In the genomic region with DNA sequence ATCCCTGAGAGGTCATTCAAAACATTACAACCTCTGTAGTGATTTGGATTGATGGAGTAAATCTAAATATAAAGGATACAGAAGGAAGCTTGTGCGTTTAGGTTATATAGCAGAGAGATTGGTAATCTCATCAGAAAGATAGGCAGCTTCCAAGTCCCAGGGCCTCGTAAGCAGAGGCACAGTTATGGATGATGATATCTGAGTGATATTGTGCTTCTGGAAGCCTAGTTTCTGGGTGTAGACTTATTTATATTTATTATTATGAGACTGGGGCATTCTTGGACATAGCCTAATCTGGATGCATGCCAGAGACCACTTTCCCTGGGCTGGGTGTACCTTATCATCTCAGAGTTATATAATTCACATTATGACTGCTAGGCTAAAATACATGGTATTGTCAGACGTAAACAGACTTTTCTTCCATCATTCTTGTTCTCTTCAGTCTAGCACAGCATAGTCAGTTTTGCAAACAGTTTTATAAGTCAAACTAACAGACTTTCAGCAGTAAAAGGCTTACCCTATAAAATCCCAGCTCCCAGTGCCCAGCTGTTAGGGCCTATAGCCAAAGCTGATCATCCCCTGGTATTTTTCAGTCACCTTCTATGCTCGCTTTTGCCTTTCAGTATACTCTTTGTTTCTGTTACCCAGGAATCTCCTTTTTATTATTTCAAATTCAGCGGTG, we compare ENCODE assay signal across 29 cellular contexts. TPM values are rescaled to one million over a fixed set of nuclear protein-coding genes. Genes with fewer than 3 reads are reported as not detected.
DNase-seq lines count a peak whose midpoint lies in the region; ATAC-seq and TF ChIP-seq lines count a peak whose summit lies in the region.
"Had no signal": no experiment of that assay in that cellular context is flagged by ENCODE, and none has a peak within 500 bp of the region (broad histone marks: within the 10 kb centered on the region; RNA-seq: fewer than 3 reads in every experiment).

No MANE protein-coding gene starts in this region.

- H3K27ac Mint-ChIP-seq in T-helper 1 cell treated with Interleukin-12 subunit alpha and Interleukin-12 subunit beta and Interleukin-4 antibody, amounts not matched to agents 30 μg/mL and 1 μg/mL, for 36 hours, result peak overlapping the region; percentile 31

- intact Hi-C loops in left ventricle myocardium inferior (cut with micrococcal nuclease), result no loop called here
- intact Hi-C loops in heart right ventricle (cut with DNase I), result no loop called here

- peak overlapping the region; percentile 33 for H3K27ac ChIP-seq in left ventricle myocardium inferior (replicated peaks)
- H3K27ac ChIP-seq in heart right ventricle, result peak overlapping the region in 1 of 10 donors; percentile 3
- H3K27ac ChIP-seq: 22Rv1, stomach, tibial nerve had no signal

- peaks cover 10% of the 10 kb centered on the region for H3K9me3 Mint-ChIP-seq in T-helper 1 cell treated with Interleukin-12 subunit alpha and Interleukin-12 subunit beta and Interleukin-4 antibody, amounts not matched to agents 30 μg/mL and 1 μg/mL, for 36 hours

- peaks cover 37% of the 10 kb centered on the region for H3K36me3 Mint-ChIP-seq in T-helper 1 cell treated with Interleukin-12 subunit alpha and Interleukin-12 subunit beta and Interleukin-4 antibody, amounts not matched to agents 30 μg/mL and 1 μg/mL, for 36 hours (ENCODE audit: low read depth)

- no peaks in the 10 kb centered on the region for H3K27me3 Mint-ChIP-seq in T-helper 1 cell treated with Interleukin-12 subunit alpha and Interleukin-12 subunit beta and Interleukin-4 antibody, amounts not matched to agents 30 μg/mL and 1 μg/mL, for 36 hours (ENCODE audit: low read depth)
- H3K27me3 Mint-ChIP-seq: CD8-positive, alpha-beta memory T cell; naive B cell had no signal

- H3K4me3 ChIP-seq in left ventricle myocardium inferior (peak overlapping the region; percentile 29), heart right ventricle (no peak overlapping the region), endocrine pancreas (ENCODE audit: control insufficient read depth, insufficient read depth, low read length) (peak overlapping the region; percentile 62), skeletal muscle satellite cell (ENCODE audit: low read length) (no peak overlapping the region)
- H3K4me3 ChIP-seq: lung, tibial nerve had no signal

- peak overlapping the region; percentile 44 for H3K4me3 Mint-ChIP-seq in T-helper 1 cell treated with Interleukin-12 subunit alpha and Interleukin-12 subunit beta and Interleukin-4 antibody, amounts not matched to agents 30 μg/mL and 1 μg/mL, for 36 hours
- H3K4me3 Mint-ChIP-seq: CD8-positive, alpha-beta memory T cell; naive B cell had no signal

- H3K27me3 ChIP-seq in left ventricle myocardium inferior (ENCODE audit: low read depth), result no peaks in the 10 kb centered on the region
- H3K27me3 ChIP-seq in heart right ventricle, result no peaks in the 10 kb centered on the region
- no peaks in the 10 kb centered on the region for H3K27me3 ChIP-seq in endocrine pancreas (ENCODE audit: control insufficient read depth, insufficient read depth, low read length)
- no peaks in the 10 kb centered on the region for H3K27me3 ChIP-seq in skeletal muscle satellite cell (ENCODE audit: control insufficient read depth, insufficient read depth, low read length)
- H3K27me3 ChIP-seq: stomach, tibial nerve had no signal

- no peak for TF ChIP-seq CTCF in left ventricle myocardium inferior (IDR thresholded peaks at IDR 0.05; ENCODE audit: borderline replicate concordance)
- TF ChIP-seq CTCF in heart right ventricle (IDR thresholded peaks at IDR 0.05), result no peak

- H3K9me3 ChIP-seq in left ventricle myocardium inferior (replicated peaks) (no peaks in the 10 kb centered on the region), heart right ventricle (peaks cover 0 to 7% (median 0%) of the 10 kb centered on the region in 11 donors), endocrine pancreas (ENCODE audit: control insufficient read depth, low read length) (no peaks in the 10 kb centered on the region), skeletal muscle satellite cell (replicated peaks; ENCODE audit: low read length) (no peaks in the 10 kb centered on the region)
- H3K9me3 ChIP-seq: stomach, tibial nerve had no signal

- H3K4me1 ChIP-seq in left ventricle myocardium inferior (peaks cover 20% of the 10 kb centered on the region), heart right ventricle (peaks cover 0 to 20% (median 9%) of the 10 kb centered on the region in 9 donors), endocrine pancreas (ENCODE audit: control insufficient read depth, insufficient read depth, low read length) (peaks cover 10% of the 10 kb centered on the region), skeletal muscle satellite cell (ENCODE audit: control insufficient read depth, insufficient read depth, low read length) (peaks cover 12% of the 10 kb centered on the region)

- 68% methylated on average over 5 of the region's 5 CpGs for WGBS in heart right ventricle, 2 donors

- H3K9ac ChIP-seq in endocrine pancreas (ENCODE audit: control insufficient read depth, insufficient read depth, low read length) (no peak overlapping the region), skeletal muscle satellite cell (ENCODE audit: low read depth, low read length) (no peak overlapping the region)

- no peak for ATAC-seq in heart right ventricle
- ATAC-seq: activated CD4-positive, CD25-positive, alpha-beta regulatory T cell treated with anti-CD3 and anti-CD28 coated beads, Interleukin-2, amount 50 U/mL, for 24 hours had no signal

- DNase-seq in T-helper 1 cell (no peak), left ventricle myocardium inferior (no peak), heart right ventricle (no peak), DMS79 (lab: John Stamatoyannopoulos, UW) (no peak)
- DNase-seq in central memory CD4-positive, alpha-beta T cell, result no peak
- DNase-seq: activated gamma-delta T cell treated with Interleukin-2 at 50 U/mL for 16 hours; CD8-positive, alpha-beta memory T cell; DMS53; GF-D8; islet precursor cell; KG1; MV-4-11; naive B cell; NCI-H1694; NCI-H526 treated with DMSO at 0.1 percent for 48 hours; retina; stimulated activated CD4-positive, alpha-beta T cell treated with anti-CD3 and anti-CD28 coated beads, Interleukin-12 subunit alpha, Interleukin-12 subunit beta, amount 100 ng/mL, for 4 hours; stimulated activated CD4-positive, alpha-beta T cell treated with anti-CD3 and anti-CD28 coated beads, Interleukin-4, amount 100 ng/mL, for 4 hours; stomach had no signal

- H3K4me2 ChIP-seq in skeletal muscle satellite cell (ENCODE audit: low read length), result peak overlapping the region; percentile 60

- peaks cover 12% of the 10 kb centered on the region for H3K36me3 ChIP-seq in left ventricle myocardium inferior
- H3K36me3 ChIP-seq in heart right ventricle, result peaks cover 0 to 47% (median 4%) of the 10 kb centered on the region in 9 donors
- H3K36me3 ChIP-seq in endocrine pancreas (ENCODE audit: control insufficient read depth, insufficient read depth, low read length), result no peaks in the 10 kb centered on the region
- peaks cover 11% of the 10 kb centered on the region for H3K36me3 ChIP-seq in skeletal muscle satellite cell (ENCODE audit: insufficient read depth, low read length)

- H3K4me1 Mint-ChIP-seq in T-helper 1 cell treated with Interleukin-12 subunit alpha and Interleukin-12 subunit beta and Interleukin-4 antibody, amounts not matched to agents 30 μg/mL and 1 μg/mL, for 36 hours (ENCODE audit: low read depth), result peaks cover 17% of the 10 kb centered on the region

RNA-seq across cellular contexts. Expression of a gene that starts 47.9 kb away (rescaled TPM):
- total RNA-seq in left ventricle myocardium inferior (48.6 TPM), heart right ventricle (10 to 100 TPM; 40.7 to 64.2 (median 53.8) TPM)
- polyA plus RNA-seq in heart right ventricle, result 10 to 100 TPM; 17.5 to 27.2 TPM
- 48.3 and 56.3 TPM in 2 replicates for total RNA-seq in skeletal muscle satellite cell (2012; rRNA removed)

RNA-seq across cellular contexts. Expression of a gene that starts 52.7 kb away (rescaled TPM):
- not detected for total RNA-seq in left ventricle myocardium inferior
- total RNA-seq in heart right ventricle, result not detected
- not detected for polyA plus RNA-seq in heart right ventricle
- not detected in 2 replicates for total RNA-seq in skeletal muscle satellite cell (2012; rRNA removed)
- total RNA-seq: CD8-positive, alpha-beta memory T cell; HT-29; osteoblast; tibial nerve had no signal
- polyA plus RNA-seq: CD8-positive, alpha-beta memory T cell; esophagus; stomach had no signal

Comparison
In these comparisons a context has a peak if more than half of its experiments do, and no peak if none do; other contexts are left out.
1. H3K4me3 ChIP-seq: peak in left ventricle myocardium inferior (single experiment) and endocrine pancreas (single experiment); none in heart right ventricle (0 of 10) and skeletal muscle satellite cell (single experiment).